8 cellular contexts compared by ENCODE assay signal in genomic region chr7:33903770-33904679, GRCh38. TPM values are rescaled to one million over a fixed set of nuclear protein-coding genes. Genes with fewer than 3 reads are reported as not detected.
DNase-seq lines count a peak whose midpoint lies in the region; ATAC-seq, FAIRE-seq and TF ChIP-seq lines count a peak whose summit lies in the region.

No MANE protein-coding gene starts in this region.

- H4K91ac ChIP-seq in mesenchymal stem cell (ENCODE audit: low read length), result peak overlapping the region; percentile 64

- H3K4me3 Mint-ChIP-seq in T-helper 17 cell, result peak overlapping the region; percentile 79

- H3K79me1 ChIP-seq in mesenchymal stem cell (replicated peaks; ENCODE audit: low read length, poor library complexity, severe bottlenecking), result no peaks in the 10 kb centered on the region

- peak overlapping the region in 1 of 2 experiments; percentile 81 for H3K14ac ChIP-seq in mesenchymal stem cell (ENCODE audit: low read length in 2 of 2)

- TF ChIP-seq POLR2A in endothelial cell of umbilical vein (IDR thresholded peaks at IDR 0.05; ENCODE audit: low read depth, low read length) (no peak), stomach (IDR thresholded peaks at IDR 0.05) (no peak)

- peak overlapping the region in 1 of 2 experiments; percentile 41 for H3K4ac ChIP-seq in mesenchymal stem cell (ENCODE audit: low read depth in 1 of 2, low read length in 2 of 2)

- H3K4me3 ChIP-seq in endothelial cell of umbilical vein (replicated peaks in 1 of 3; ENCODE audit: insufficient read depth in 1 of 3, low read depth in 1 of 3, low read length in 3 of 3), result peak overlapping the region; percentile 49 to 71 (median 69)
- peak overlapping the region; percentile 67 to 91 for H3K4me3 ChIP-seq in mesenchymal stem cell (ENCODE audit: insufficient read depth in 1 of 2, low read depth in 1 of 2, low read length in 2 of 2)
- H3K4me3 ChIP-seq in stomach, result peak overlapping the region; percentile 58 to 76 (median 68)

- no peaks in the 10 kb centered on the region for H4K20me1 ChIP-seq in endothelial cell of umbilical vein (replicated peaks; ENCODE audit: control insufficient read depth, extremely low read depth, insufficient read depth, low read length)

- H3K79me2 ChIP-seq in endothelial cell of umbilical vein (ENCODE audit: control insufficient read depth, insufficient read depth, low read length), result no peaks in the 10 kb centered on the region

- peak overlapping the region in 1 of 2 experiments; percentile 57 for H3K23ac ChIP-seq in mesenchymal stem cell (ENCODE audit: low read length in 2 of 2)

- H3K9ac ChIP-seq in endothelial cell of umbilical vein (replicated peaks; ENCODE audit: extremely low read depth, insufficient read depth, low read length) (peak overlapping the region; percentile 29), mesenchymal stem cell (ENCODE audit: low read length) (peak overlapping the region; percentile 98)

- H3K36me3 ChIP-seq in endothelial cell of umbilical vein (ENCODE audit: control insufficient read depth in 2 of 2, extremely low read depth in 1 of 2, insufficient read depth in 2 of 2, low read length in 2 of 2), result no peaks in the 10 kb centered on the region
- peaks cover 0 to 23% of the 10 kb centered on the region in 2 experiments for H3K36me3 ChIP-seq in mesenchymal stem cell (ENCODE audit: control insufficient read depth in 1 of 2, insufficient read depth in 2 of 2, low read depth in 1 of 2, low read length in 2 of 2)
- H3K36me3 ChIP-seq in stomach, result no peaks in the 10 kb centered on the region

- no peak overlapping the region for H3K27ac Mint-ChIP-seq in T-helper 17 cell

- H3K27me3 Mint-ChIP-seq in T-helper 17 cell, result peaks cover 78% of the 10 kb centered on the region

- peaks cover 10% of the 10 kb centered on the region for H3K4me1 Mint-ChIP-seq in T-helper 17 cell

- no peak overlapping the region for H2BK15ac ChIP-seq in mesenchymal stem cell (ENCODE audit: low read depth, poor library complexity, severe bottlenecking)

- no peaks in the 10 kb centered on the region for H3K9me1 ChIP-seq in endothelial cell of umbilical vein (replicated peaks; ENCODE audit: control insufficient read depth, extremely low read depth, insufficient read depth, low read length)

- H3K4me2 ChIP-seq in endothelial cell of umbilical vein (ENCODE audit: insufficient read depth, low read length) (peak overlapping the region; percentile 82), mesenchymal stem cell (ENCODE audit: low read length, poor library complexity, severe bottlenecking) (peak overlapping the region; percentile 99)

- dilution Hi-C loops in endothelial cell of umbilical vein (cut with MboI; ENCODE audit: extremely low pct_ligation_motif_present, low sequenced_read_pairs), result no loop called here

- DNase-seq in AG20443 (ENCODE audit: low spot score) (peak; percentile 84), GM20000 (ENCODE audit: low spot score) (peak; percentile 24), T-helper 17 cell (no peak), endothelial cell of umbilical vein (ENCODE audit: low read depth, low spot score) (peak; percentile 52), mesenchymal stem cell (peak; percentile 66), stomach (no peak), NOMO-1 treated with dmso at 0.1 percent for 144 hours (lab: John Stamatoyannopoulos, UW; ENCODE audit: unreplicated experiment) (no peak)

- WGBS in mesenchymal stem cell, result 2% methylated on average over 45 of the region's 56 CpGs
- WGBS in stomach, 5 donors, result 2 to 4% (median 4%) methylated on average over 52 to 56 of the region's 56 CpGs

- POLR2A ChIA-PET in endothelial cell of umbilical vein (lab: Charles Lee), result no interaction called here

- TF ChIP-seq EP300 in stomach (IDR thresholded peaks at IDR 0.05), result no peak

- no peak overlapping the region for H2BK120ac ChIP-seq in mesenchymal stem cell (ENCODE audit: low read depth, low read length)

- H2AFZ ChIP-seq in endothelial cell of umbilical vein (ENCODE audit: low read depth, low read length), result peak overlapping the region; percentile 95
- peak overlapping the region; percentile 88 for H2AFZ ChIP-seq in mesenchymal stem cell (ENCODE audit: low read depth, low read length)

- no peak overlapping the region for H4K8ac ChIP-seq in mesenchymal stem cell (ENCODE audit: low read length)

- H3K36me3 Mint-ChIP-seq in T-helper 17 cell (ENCODE audit: low read depth), result peaks cover 2% of the 10 kb centered on the region

- FAIRE-seq in endothelial cell of umbilical vein (lab: Jason Lieb, UNC), result peak; percentile 69

- peak overlapping the region in 1 of 2 experiments; percentile 93 for H3K18ac ChIP-seq in mesenchymal stem cell (ENCODE audit: low read depth in 1 of 2, low read length in 2 of 2)

- H3K4me1 ChIP-seq in endothelial cell of umbilical vein (ENCODE audit: control insufficient read depth, extremely low read depth, insufficient read depth, low read length) (peaks cover 11% of the 10 kb centered on the region), mesenchymal stem cell (ENCODE audit: control insufficient read depth, insufficient read depth, low read depth, low read length) (peaks cover 12% of the 10 kb centered on the region), stomach (peaks cover 0 to 35% (median 23%) of the 10 kb centered on the region in 4 donors)

- no peak overlapping the region for H2AK5ac ChIP-seq in mesenchymal stem cell (ENCODE audit: low read length, severe bottlenecking)

- H3K9me3 ChIP-seq in T-helper 17 cell (ENCODE audit: control insufficient read depth, low read length, poor library complexity, severe bottlenecking) (no peaks in the 10 kb centered on the region), endothelial cell of umbilical vein (replicated peaks; ENCODE audit: control insufficient read depth, insufficient read depth, low read length) (no peaks in the 10 kb centered on the region), mesenchymal stem cell (ENCODE audit: control insufficient read depth, low read length) (no peaks in the 10 kb centered on the region), stomach (no peaks in the 10 kb centered on the region)

- peaks cover 15 to 36% of the 10 kb centered on the region in 2 experiments for H3K27me3 ChIP-seq in endothelial cell of umbilical vein (ENCODE audit: control insufficient read depth in 2 of 2, insufficient read depth in 2 of 2, low read length in 2 of 2)
- peaks cover 0 to 24% of the 10 kb centered on the region in 2 experiments for H3K27me3 ChIP-seq in mesenchymal stem cell (ENCODE audit: control insufficient read depth in 1 of 2, insufficient read depth in 1 of 2, low read length in 2 of 2)
- H3K27me3 ChIP-seq in stomach, result peaks cover 0 to 26% (median 25%) of the 10 kb centered on the region in 3 donors

- peak overlapping the region in 1 of 2 experiments; percentile 75 for H2BK12ac ChIP-seq in mesenchymal stem cell (ENCODE audit: low read length in 2 of 2)

- TF ChIP-seq CTCF in GM20000 (IDR thresholded peaks at IDR 0.05; ENCODE audit: extremely low read depth, missing control alignments) (no peak), endothelial cell of umbilical vein (IDR thresholded peaks at IDR 0.05; ENCODE audit: extremely low read depth in 1 of 2, insufficient read depth in 1 of 2, low read depth in 1 of 2, low read length in 2 of 2) (no peak), stomach (IDR thresholded peaks at IDR 0.05) (no peak)

- BruUV-seq in endothelial cell of umbilical vein (replicated peaks; lab: Mats Ljungman, UMichigan), result no TSS peak

- H2BK5ac ChIP-seq in mesenchymal stem cell (ENCODE audit: low read depth, low read length, poor library complexity, severe bottlenecking), result peak overlapping the region; percentile 22

- intact Hi-C loops in endothelial cell of umbilical vein (cut with micrococcal nuclease) (loop anchor here (2.0 kb wide), 2 partner anchors 147 to 187 kb away; no protein-coding TSS in a partner anchor), stomach (cut with DNase I; ENCODE audit: low total_unique reads) (no loop called here)

- H3K27ac ChIP-seq in endothelial cell of umbilical vein (ENCODE audit: insufficient read depth, low read depth, low read length) (no peak overlapping the region), mesenchymal stem cell (ENCODE audit: low read length, poor library complexity, severe bottlenecking) (no peak overlapping the region), stomach (peak overlapping the region; percentile 77 to 89 (median 85))

- CTCF ChIA-PET in endothelial cell of umbilical vein (lab: Charles Lee), result interaction anchor here (0.6 to 3.2 kb wide), 21 partner anchors 9 to 1139 kb away, joined by 3 to 42 read pairs (median 4); no protein-coding TSS in a partner anchor

- ATAC-seq in T-helper 17 cell, result peak; percentile 30
- ATAC-seq in HG02642 (IDR thresholded peaks at IDR 0.05; ENCODE audit: poor library complexity, unreplicated experiment), result no peak

TF ChIP-seq in endothelial cell of umbilical vein, 7 proteins besides CTCF, POLR2A, EP300 and RAD21:
- TF ChIP-seq GATA2 (IDR thresholded peaks at IDR 0.05; ENCODE audit: insufficient read depth, insufficient read length, low read depth, low read length), result no peak
- TF ChIP-seq MYC (IDR thresholded peaks at IDR 0.05; ENCODE audit: low read depth, low read length), result no peak
- TF ChIP-seq JUN (IDR thresholded peaks at IDR 0.05; ENCODE audit: borderline replicate concordance, insufficient read depth, insufficient read length, low read depth), result no peak
- no peak for TF ChIP-seq POLR2AphosphoS5 (IDR thresholded peaks at IDR 0.05; ENCODE audit: insufficient read depth, low read depth, low read length)
- TF ChIP-seq MAX (IDR thresholded peaks at IDR 0.05; ENCODE audit: insufficient read depth, insufficient read length), result no peak
- TF ChIP-seq EZH2 (IDR thresholded peaks at IDR 0.05; ENCODE audit: borderline replicate concordance, low read depth, low read length, severe bottlenecking), result no peak
- no peak for TF ChIP-seq FOS (IDR thresholded peaks at IDR 0.05; ENCODE audit: borderline replicate concordance, insufficient read depth, low read length)

RNA-seq across cellular contexts. Expression of gene BMPER, which starts 1.3 kb away (rescaled TPM):
- total RNA-seq in T-helper 17 cell, result under 1 TPM in 1 of 2 donors, not detected in 1; 0.35 TPM
- 0.13 and 0.32 TPM in 2 replicates for total RNA-seq in endothelial cell of umbilical vein
- 0.10 TPM in 2 replicates for polyA plus RNA-seq in endothelial cell of umbilical vein
- 0.10 and 0.15 TPM in 2 replicates for polyA plus RNA-seq in endothelial cell of umbilical vein (2011; cell fraction: cytosol; rRNA removed)
- 0.26 and 0.41 TPM in 2 replicates for polyA plus RNA-seq in endothelial cell of umbilical vein (2011; cell fraction: nucleus; rRNA removed)
- 0.24 and 0.59 TPM in 2 replicates for polyA plus RNA-seq in endothelial cell of umbilical vein (2012)
- 0.04 and 1.1 TPM in 2 replicates for polyA minus RNA-seq in endothelial cell of umbilical vein
- not detected for polyA minus RNA-seq in endothelial cell of umbilical vein (2011; cell fraction: cytosol; rRNA and poly(A)+ RNA removed)
- 0.34 and 0.38 TPM in 2 replicates for polyA minus RNA-seq in endothelial cell of umbilical vein (2011; cell fraction: nucleus; rRNA and poly(A)+ RNA removed)
- polyA plus RNA-seq in mesenchymal stem cell (2013, experiment 1 of 2), result 1.4 TPM
- polyA plus RNA-seq in mesenchymal stem cell (2013, experiment 2 of 2), result 1.5 TPM
- 1 to 10 TPM in 4 of 5 donors, not detected in 1; 4.6 to 9.5 (median 6.6) TPM for total RNA-seq in stomach
- polyA plus RNA-seq in stomach, result 1 to 10 TPM; 1.9 to 3.4 (median 2.2) TPM

Comparison
In these comparisons a context has a peak if more than half of its experiments do, and no peak if none do; other contexts are left out.
1. DNase-seq: peak in AG20443 (single experiment), GM20000 (single experiment), endothelial cell of umbilical vein (single experiment) and mesenchymal stem cell (single experiment); none in T-helper 17 cell (0 of 3), stomach (single experiment) and NOMO-1 treated with dmso at 0.1 percent for 144 hours (single experiment).
2. H3K27ac ChIP-seq: peak in stomach (5 of 5); none in endothelial cell of umbilical vein (single experiment) and mesenchymal stem cell (single experiment).
3. Peak in every context shown above with its lines, with median percentiles within 50 percentile points of each other: H3K4me3 ChIP-seq.